Comparison of ENCODE assay signal across 8 cellular contexts in genomic region chr11:93783362-93783761, GRCh38. TPM values are rescaled to one million over a fixed set of nuclear protein-coding genes. Genes with fewer than 3 reads are reported as not detected.
DNase-seq lines count a peak whose midpoint lies in the region; ATAC-seq and TF ChIP-seq lines count a peak whose summit lies in the region.

No MANE protein-coding gene starts in this region.

- H3K4me1 ChIP-seq in neuronal stem cell (ENCODE audit: control insufficient read depth in 2 of 2, insufficient read depth in 1 of 2, low read depth in 1 of 2, low read length in 2 of 2) = peaks cover 4 to 5% of the 10 kb centered on the region in 2 donors

- H3K36me3 Mint-ChIP-seq in effector memory CD8-positive, alpha-beta T cell (ENCODE audit: insufficient read depth) = peaks cover 23% of the 10 kb centered on the region

- no peak overlapping the region for H4K8ac ChIP-seq in neuronal stem cell (ENCODE audit: low read depth, low read length)

- H3K27ac ChIP-seq in C4-2B = peak overlapping the region; percentile 98
- H3K27ac ChIP-seq in neuronal stem cell (replicated peaks; ENCODE audit: low read length) = no peak overlapping the region

- H3K27me3 Mint-ChIP-seq in effector memory CD8-positive, alpha-beta T cell = no peaks in the 10 kb centered on the region

- no peak for TF ChIP-seq POLR2A in NB4 (IDR thresholded peaks at IDR 0.05; ENCODE audit: extremely low read depth, insufficient read length)

- no peak overlapping the region for H2BK12ac ChIP-seq in neuronal stem cell (ENCODE audit: low read length)

- H3K4me3 ChIP-seq in NB4 (ENCODE audit: low read depth, low read length) (peak overlapping the region; percentile 98), neuronal stem cell (ENCODE audit: low read length in 2 of 2) (peak overlapping the region in 1 of 2 donors; percentile 95)

- peak overlapping the region; percentile 95 for H2AFZ ChIP-seq in neuronal stem cell (ENCODE audit: low read length)

- no peak overlapping the region for H2AK5ac ChIP-seq in neuronal stem cell (ENCODE audit: low read depth, low read length)

- peaks cover 31 to 43% of the 10 kb centered on the region in 2 donors for H3K4me1 Mint-ChIP-seq in effector memory CD8-positive, alpha-beta T cell (ENCODE audit: low read depth in 2 of 2)

- H3K27me3 ChIP-seq in neuronal stem cell (ENCODE audit: control insufficient read depth in 3 of 3, insufficient read depth in 3 of 3, low read depth in 1 of 3, low read length in 3 of 3) = no peaks in the 10 kb centered on the region

- no peak overlapping the region for H2BK15ac ChIP-seq in neuronal stem cell (ENCODE audit: low read length)

- peak overlapping the region; percentile 64 for H3K4me2 ChIP-seq in neuronal stem cell (ENCODE audit: insufficient read depth, low read length, poor library complexity, severe bottlenecking)

- H3K18ac ChIP-seq in neuronal stem cell (ENCODE audit: low read length) = no peak overlapping the region

- peak overlapping the region; percentile 94 to 99 for H3K4me3 Mint-ChIP-seq in effector memory CD8-positive, alpha-beta T cell

- TF ChIP-seq CTCF in C4-2B (conservative IDR thresholded peaks at IDR 0.05) (no peak), NB4 (IDR thresholded peaks at IDR 0.05; ENCODE audit: low read depth, low read length) (no peak)

- no peak overlapping the region for H3K14ac ChIP-seq in neuronal stem cell (ENCODE audit: low read length)

- no peak overlapping the region for H3K4ac ChIP-seq in neuronal stem cell (ENCODE audit: low read length)

- no peak overlapping the region for H2BK120ac ChIP-seq in neuronal stem cell (ENCODE audit: low read depth, low read length)

- ATAC-seq in effector memory CD8-positive, alpha-beta T cell (replicated peaks) = no peak
- no peak for ATAC-seq in GM19395 (IDR thresholded peaks at IDR 0.05; ENCODE audit: unreplicated experiment)

- no peak overlapping the region for H2BK5ac ChIP-seq in neuronal stem cell (ENCODE audit: low read length)

- WGBS in neuronal stem cell (ENCODE audit: extremely low coverage in 2 of 2, insufficient read length in 2 of 2, insufficient replicate concordance in 1 of 2), 2 donors = no CpG with 5 or more reads among the region's 7 CpGs

- no peak overlapping the region for H3K23ac ChIP-seq in neuronal stem cell (ENCODE audit: low read depth, low read length, poor library complexity)

- DNase-seq in NB4 (ENCODE audit: low read depth) = peak; percentile 11
- DNase-seq in effector memory CD8-positive, alpha-beta T cell = no peak
- DNase-seq in neuronal stem cell (ENCODE audit: low spot score) = no peak
- DNase-seq in iPS-NIHi11 (ENCODE audit: low spot score) = no peak
- DNase-seq in LoVo (ENCODE audit: low spot score) = no peak
- no peak for DNase-seq in stimulated activated CD4-positive, alpha-beta T cell treated with anti-CD3 and anti-CD28 coated beads, Interleukin-4, amount 100 ng/mL, for 1 hour

- no peak overlapping the region for H4K91ac ChIP-seq in neuronal stem cell (ENCODE audit: low read depth, low read length, poor library complexity)

- H3K79me1 ChIP-seq in neuronal stem cell (ENCODE audit: low read depth, low read length) = peaks cover 2% of the 10 kb centered on the region

- H3K27ac Mint-ChIP-seq in effector memory CD8-positive, alpha-beta T cell = peak overlapping the region; percentile 82 to 94

- peaks cover 0 to 28% of the 10 kb centered on the region in 2 donors for H3K36me3 ChIP-seq in neuronal stem cell (replicated peaks in 1 of 2; ENCODE audit: control insufficient read depth in 2 of 2, insufficient read depth in 2 of 2, low read length in 2 of 2)

- H3K9ac ChIP-seq in neuronal stem cell (ENCODE audit: low read depth, low read length, poor library complexity) = no peak overlapping the region

- no peaks in the 10 kb centered on the region for H3K9me3 Mint-ChIP-seq in effector memory CD8-positive, alpha-beta T cell

- no peaks in the 10 kb centered on the region for H3K9me3 ChIP-seq in neuronal stem cell (replicated peaks in 1 of 2; ENCODE audit: control insufficient read depth in 2 of 2, insufficient read depth in 1 of 2, low read depth in 1 of 2, low read length in 2 of 2)

RNA-seq across cellular contexts. Expression of gene MED17, which starts 0.7 kb away (rescaled TPM):
- 18.2 TPM for polyA plus RNA-seq in neuronal stem cell (2013, experiment 1 of 2)
- 19.0 TPM for polyA plus RNA-seq in neuronal stem cell (2013, experiment 2 of 2)

RNA-seq across cellular contexts. Expression of gene C11orf54, which starts 41.9 kb away (rescaled TPM):
- 27.8 TPM for polyA plus RNA-seq in neuronal stem cell (2013, experiment 1 of 2)
- 29.1 TPM for polyA plus RNA-seq in neuronal stem cell (2013, experiment 2 of 2)

RNA-seq across cellular contexts. Expression of gene TAF1D, which starts 42.1 kb away (rescaled TPM):
- polyA plus RNA-seq in neuronal stem cell (2013, experiment 1 of 2) = 175 TPM
- 189 TPM for polyA plus RNA-seq in neuronal stem cell (2013, experiment 2 of 2)
